In the genomic region with DNA sequence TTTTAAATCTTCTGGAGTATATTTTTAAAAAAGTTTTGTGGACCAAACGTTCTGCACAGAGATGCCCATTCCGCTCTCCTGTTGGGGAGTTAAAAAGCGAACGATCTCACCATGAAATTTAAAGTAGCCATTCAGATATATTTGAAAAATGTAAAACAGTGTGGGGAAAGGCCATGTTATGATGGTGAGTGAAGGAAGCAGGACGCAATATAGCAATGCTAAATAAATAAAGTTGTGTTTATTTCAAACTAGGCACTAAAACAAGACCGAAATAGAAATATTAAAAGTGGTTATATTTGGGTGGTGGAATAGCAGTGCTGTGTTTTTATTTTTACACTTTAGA, we compare ENCODE assay signal across 1 cellular context.
TF ChIP-seq lines count a peak whose summit lies in the region.

No MANE protein-coding gene starts in this region.

TF ChIP-seq in GM12878, 131 proteins besides CTCF, POLR2A, EP300 and RAD21 (continued from another document and continues in another):
- TF ChIP-seq, protein P1, sequence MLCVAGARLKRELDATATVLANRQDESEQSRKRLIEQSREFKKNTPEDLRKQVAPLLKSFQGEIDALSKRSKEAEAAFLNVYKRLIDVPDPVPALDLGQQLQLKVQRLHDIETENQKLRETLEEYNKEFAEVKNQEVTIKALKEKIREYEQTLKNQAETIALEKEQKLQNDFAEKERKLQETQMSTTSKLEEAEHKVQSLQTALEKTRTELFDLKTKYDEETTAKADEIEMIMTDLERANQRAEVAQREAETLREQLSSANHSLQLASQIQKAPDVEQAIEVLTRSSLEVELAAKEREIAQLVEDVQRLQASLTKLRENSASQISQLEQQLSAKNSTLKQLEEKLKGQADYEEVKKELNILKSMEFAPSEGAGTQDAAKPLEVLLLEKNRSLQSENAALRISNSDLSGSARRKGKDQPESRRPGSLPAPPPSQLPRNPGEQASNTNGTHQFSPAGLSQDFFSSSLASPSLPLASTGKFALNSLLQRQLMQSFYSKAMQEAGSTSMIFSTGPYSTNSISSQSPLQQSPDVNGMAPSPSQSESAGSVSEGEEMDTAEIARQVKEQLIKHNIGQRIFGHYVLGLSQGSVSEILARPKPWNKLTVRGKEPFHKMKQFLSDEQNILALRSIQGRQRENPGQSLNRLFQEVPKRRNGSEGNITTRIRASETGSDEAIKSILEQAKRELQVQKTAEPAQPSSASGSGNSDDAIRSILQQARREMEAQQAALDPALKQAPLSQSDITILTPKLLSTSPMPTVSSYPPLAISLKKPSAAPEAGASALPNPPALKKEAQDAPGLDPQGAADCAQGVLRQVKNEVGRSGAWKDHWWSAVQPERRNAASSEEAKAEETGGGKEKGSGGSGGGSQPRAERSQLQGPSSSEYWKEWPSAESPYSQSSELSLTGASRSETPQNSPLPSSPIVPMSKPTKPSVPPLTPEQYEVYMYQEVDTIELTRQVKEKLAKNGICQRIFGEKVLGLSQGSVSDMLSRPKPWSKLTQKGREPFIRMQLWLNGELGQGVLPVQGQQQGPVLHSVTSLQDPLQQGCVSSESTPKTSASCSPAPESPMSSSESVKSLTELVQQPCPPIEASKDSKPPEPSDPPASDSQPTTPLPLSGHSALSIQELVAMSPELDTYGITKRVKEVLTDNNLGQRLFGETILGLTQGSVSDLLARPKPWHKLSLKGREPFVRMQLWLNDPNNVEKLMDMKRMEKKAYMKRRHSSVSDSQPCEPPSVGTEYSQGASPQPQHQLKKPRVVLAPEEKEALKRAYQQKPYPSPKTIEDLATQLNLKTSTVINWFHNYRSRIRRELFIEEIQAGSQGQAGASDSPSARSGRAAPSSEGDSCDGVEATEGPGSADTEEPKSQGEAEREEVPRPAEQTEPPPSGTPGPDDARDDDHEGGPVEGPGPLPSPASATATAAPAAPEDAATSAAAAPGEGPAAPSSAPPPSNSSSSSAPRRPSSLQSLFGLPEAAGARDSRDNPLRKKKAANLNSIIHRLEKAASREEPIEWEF (IDR thresholded peaks at IDR 0.05; ENCODE audit: insufficient replicate concordance, low read depth, low read length) = no peak
- no peak for TF ChIP-seq NR2F1 (conservative IDR thresholded peaks at IDR 0.05)
- no peak for TF ChIP-seq POLR2AphosphoS2 (IDR thresholded peaks at IDR 0.05; ENCODE audit: low read depth, low read length)
- TF ChIP-seq ETV6 (conservative IDR thresholded peaks at IDR 0.05 in 1 of 2, IDR thresholded peaks at IDR 0.05 in 1 of 2; ENCODE audit: borderline replicate concordance in 1 of 2, low read depth in 1 of 2) = no peak
- TF ChIP-seq IRF4 (IDR thresholded peaks at IDR 0.05; ENCODE audit: low read depth, low read length) = no peak
- TF ChIP-seq SMAD1 (IDR thresholded peaks at IDR 0.05; ENCODE audit: low read depth, partially characterized antibody) = peak; percentile 36
- no peak for TF ChIP-seq LARP7 (IDR thresholded peaks at IDR 0.05)
- TF ChIP-seq NFYA (IDR thresholded peaks at IDR 0.05; ENCODE audit: borderline replicate concordance, low read depth, low read length) = no peak
- no peak for TF ChIP-seq ZBED1 (IDR thresholded peaks at IDR 0.05; ENCODE audit: borderline replicate concordance)
- TF ChIP-seq STAT3 (IDR thresholded peaks at IDR 0.05; ENCODE audit: low read depth, low read length) = no peak
- no peak for TF ChIP-seq KLF5 (IDR thresholded peaks at IDR 0.05; ENCODE audit: partially characterized antibody)
- no peak for TF ChIP-seq BACH1 (IDR thresholded peaks at IDR 0.05; ENCODE audit: borderline replicate concordance)
- no peak for TF ChIP-seq CBX3 (IDR thresholded peaks at IDR 0.05; ENCODE audit: borderline replicate concordance, low read depth)
- TF ChIP-seq, protein P2, sequence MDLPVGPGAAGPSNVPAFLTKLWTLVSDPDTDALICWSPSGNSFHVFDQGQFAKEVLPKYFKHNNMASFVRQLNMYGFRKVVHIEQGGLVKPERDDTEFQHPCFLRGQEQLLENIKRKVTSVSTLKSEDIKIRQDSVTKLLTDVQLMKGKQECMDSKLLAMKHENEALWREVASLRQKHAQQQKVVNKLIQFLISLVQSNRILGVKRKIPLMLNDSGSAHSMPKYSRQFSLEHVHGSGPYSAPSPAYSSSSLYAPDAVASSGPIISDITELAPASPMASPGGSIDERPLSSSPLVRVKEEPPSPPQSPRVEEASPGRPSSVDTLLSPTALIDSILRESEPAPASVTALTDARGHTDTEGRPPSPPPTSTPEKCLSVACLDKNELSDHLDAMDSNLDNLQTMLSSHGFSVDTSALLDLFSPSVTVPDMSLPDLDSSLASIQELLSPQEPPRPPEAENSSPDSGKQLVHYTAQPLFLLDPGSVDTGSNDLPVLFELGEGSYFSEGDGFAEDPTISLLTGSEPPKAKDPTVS (IDR thresholded peaks at IDR 0.05; ENCODE audit: low read depth, low read length) = no peak
- 0 out of 2 replicates have a peak, but pooled peaks have one; percentile 9 for TF ChIP-seq HDAC2 (IDR thresholded peaks at IDR 0.05)
- TF ChIP-seq, protein P3, sequence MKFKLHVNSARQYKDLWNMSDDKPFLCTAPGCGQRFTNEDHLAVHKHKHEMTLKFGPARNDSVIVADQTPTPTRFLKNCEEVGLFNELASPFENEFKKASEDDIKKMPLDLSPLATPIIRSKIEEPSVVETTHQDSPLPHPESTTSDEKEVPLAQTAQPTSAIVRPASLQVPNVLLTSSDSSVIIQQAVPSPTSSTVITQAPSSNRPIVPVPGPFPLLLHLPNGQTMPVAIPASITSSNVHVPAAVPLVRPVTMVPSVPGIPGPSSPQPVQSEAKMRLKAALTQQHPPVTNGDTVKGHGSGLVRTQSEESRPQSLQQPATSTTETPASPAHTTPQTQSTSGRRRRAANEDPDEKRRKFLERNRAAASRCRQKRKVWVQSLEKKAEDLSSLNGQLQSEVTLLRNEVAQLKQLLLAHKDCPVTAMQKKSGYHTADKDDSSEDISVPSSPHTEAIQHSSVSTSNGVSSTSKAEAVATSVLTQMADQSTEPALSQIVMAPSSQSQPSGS (IDR thresholded peaks at IDR 0.05; ENCODE audit: low read length) = 0 out of 2 replicates have a peak, but pooled peaks have one; percentile 7
- no peak for TF ChIP-seq SRF (IDR thresholded peaks at IDR 0.05; ENCODE audit: low read depth in 2 of 2, low read length in 2 of 2)
- TF ChIP-seq, protein P4, sequence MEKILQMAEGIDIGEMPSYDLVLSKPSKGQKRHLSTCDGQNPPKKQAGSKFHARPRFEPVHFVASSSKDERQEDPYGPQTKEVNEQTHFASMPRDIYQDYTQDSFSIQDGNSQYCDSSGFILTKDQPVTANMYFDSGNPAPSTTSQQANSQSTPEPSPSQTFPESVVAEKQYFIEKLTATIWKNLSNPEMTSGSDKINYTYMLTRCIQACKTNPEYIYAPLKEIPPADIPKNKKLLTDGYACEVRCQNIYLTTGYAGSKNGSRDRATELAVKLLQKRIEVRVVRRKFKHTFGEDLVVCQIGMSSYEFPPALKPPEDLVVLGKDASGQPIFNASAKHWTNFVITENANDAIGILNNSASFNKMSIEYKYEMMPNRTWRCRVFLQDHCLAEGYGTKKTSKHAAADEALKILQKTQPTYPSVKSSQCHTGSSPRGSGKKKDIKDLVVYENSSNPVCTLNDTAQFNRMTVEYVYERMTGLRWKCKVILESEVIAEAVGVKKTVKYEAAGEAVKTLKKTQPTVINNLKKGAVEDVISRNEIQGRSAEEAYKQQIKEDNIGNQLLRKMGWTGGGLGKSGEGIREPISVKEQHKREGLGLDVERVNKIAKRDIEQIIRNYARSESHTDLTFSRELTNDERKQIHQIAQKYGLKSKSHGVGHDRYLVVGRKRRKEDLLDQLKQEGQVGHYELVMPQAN (conservative IDR thresholded peaks at IDR 0.05) = no peak
- no peak for TF ChIP-seq ZNF622 (IDR thresholded peaks at IDR 0.05)
- TF ChIP-seq RAD51 (IDR thresholded peaks at IDR 0.05) = no peak
- TF ChIP-seq BMI1 (IDR thresholded peaks at IDR 0.05; ENCODE audit: borderline replicate concordance) = no peak
- TF ChIP-seq SREBF1 (IDR thresholded peaks at IDR 0.05; ENCODE audit: low read length) = no peak
- no peak for TF ChIP-seq BCL11A (IDR thresholded peaks at IDR 0.05; ENCODE audit: low read depth, low read length)
- TF ChIP-seq, protein P5, sequence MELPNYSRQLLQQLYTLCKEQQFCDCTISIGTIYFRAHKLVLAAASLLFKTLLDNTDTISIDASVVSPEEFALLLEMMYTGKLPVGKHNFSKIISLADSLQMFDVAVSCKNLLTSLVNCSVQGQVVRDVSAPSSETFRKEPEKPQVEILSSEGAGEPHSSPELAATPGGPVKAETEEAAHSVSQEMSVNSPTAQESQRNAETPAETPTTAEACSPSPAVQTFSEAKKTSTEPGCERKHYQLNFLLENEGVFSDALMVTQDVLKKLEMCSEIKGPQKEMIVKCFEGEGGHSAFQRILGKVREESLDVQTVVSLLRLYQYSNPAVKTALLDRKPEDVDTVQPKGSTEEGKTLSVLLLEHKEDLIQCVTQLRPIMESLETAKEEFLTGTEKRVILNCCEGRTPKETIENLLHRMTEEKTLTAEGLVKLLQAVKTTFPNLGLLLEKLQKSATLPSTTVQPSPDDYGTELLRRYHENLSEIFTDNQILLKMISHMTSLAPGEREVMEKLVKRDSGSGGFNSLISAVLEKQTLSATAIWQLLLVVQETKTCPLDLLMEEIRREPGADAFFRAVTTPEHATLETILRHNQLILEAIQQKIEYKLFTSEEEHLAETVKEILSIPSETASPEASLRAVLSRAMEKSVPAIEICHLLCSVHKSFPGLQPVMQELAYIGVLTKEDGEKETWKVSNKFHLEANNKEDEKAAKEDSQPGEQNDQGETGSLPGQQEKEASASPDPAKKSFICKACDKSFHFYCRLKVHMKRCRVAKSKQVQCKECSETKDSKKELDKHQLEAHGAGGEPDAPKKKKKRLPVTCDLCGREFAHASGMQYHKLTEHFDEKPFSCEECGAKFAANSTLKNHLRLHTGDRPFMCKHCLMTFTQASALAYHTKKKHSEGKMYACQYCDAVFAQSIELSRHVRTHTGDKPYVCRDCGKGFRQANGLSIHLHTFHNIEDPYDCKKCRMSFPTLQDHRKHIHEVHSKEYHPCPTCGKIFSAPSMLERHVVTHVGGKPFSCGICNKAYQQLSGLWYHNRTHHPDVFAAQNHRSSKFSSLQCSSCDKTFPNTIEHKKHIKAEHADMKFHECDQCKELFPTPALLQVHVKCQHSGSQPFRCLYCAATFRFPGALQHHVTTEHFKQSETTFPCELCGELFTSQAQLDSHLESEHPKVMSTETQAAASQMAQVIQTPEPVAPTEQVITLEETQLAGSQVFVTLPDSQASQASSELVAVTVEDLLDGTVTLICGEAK (IDR thresholded peaks at IDR 0.05; ENCODE audit: borderline replicate concordance) = peak; percentile 41; the same call in 1 of the 2 replicates
- TF ChIP-seq PAX8 (IDR thresholded peaks at IDR 0.05) = 0 out of 2 replicates have a peak, but pooled peaks have one; percentile 48
- TF ChIP-seq ZNF384 (IDR thresholded peaks at IDR 0.05; ENCODE audit: borderline replicate concordance, low read depth, low read length) = no peak
- no peak for TF ChIP-seq EGR1 (IDR thresholded peaks at IDR 0.05; ENCODE audit: borderline replicate concordance in 1 of 2, low read depth in 2 of 2, low read length in 2 of 2)
- TF ChIP-seq RCOR1 (conservative IDR thresholded peaks at IDR 0.05; ENCODE audit: low read depth, low read length) = no peak
- TF ChIP-seq, protein P6, sequence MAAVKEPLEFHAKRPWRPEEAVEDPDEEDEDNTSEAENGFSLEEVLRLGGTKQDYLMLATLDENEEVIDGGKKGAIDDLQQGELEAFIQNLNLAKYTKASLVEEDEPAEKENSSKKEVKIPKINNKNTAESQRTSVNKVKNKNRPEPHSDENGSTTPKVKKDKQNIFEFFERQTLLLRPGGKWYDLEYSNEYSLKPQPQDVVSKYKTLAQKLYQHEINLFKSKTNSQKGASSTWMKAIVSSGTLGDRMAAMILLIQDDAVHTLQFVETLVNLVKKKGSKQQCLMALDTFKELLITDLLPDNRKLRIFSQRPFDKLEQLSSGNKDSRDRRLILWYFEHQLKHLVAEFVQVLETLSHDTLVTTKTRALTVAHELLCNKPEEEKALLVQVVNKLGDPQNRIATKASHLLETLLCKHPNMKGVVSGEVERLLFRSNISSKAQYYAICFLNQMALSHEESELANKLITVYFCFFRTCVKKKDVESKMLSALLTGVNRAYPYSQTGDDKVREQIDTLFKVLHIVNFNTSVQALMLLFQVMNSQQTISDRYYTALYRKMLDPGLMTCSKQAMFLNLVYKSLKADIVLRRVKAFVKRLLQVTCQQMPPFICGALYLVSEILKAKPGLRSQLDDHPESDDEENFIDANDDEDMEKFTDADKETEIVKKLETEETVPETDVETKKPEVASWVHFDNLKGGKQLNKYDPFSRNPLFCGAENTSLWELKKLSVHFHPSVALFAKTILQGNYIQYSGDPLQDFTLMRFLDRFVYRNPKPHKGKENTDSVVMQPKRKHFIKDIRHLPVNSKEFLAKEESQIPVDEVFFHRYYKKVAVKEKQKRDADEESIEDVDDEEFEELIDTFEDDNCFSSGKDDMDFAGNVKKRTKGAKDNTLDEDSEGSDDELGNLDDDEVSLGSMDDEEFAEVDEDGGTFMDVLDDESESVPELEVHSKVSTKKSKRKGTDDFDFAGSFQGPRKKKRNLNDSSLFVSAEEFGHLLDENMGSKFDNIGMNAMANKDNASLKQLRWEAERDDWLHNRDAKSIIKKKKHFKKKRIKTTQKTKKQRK (IDR thresholded peaks at IDR 0.05; ENCODE audit: low read depth, low read length) = no peak
- no peak for TF ChIP-seq SMARCA5 (IDR thresholded peaks at IDR 0.05)
- no peak for TF ChIP-seq STAT1 (conservative IDR thresholded peaks at IDR 0.05)
- TF ChIP-seq, protein P7, sequence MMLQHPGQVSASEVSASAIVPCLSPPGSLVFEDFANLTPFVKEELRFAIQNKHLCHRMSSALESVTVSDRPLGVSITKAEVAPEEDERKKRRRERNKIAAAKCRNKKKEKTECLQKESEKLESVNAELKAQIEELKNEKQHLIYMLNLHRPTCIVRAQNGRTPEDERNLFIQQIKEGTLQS (IDR thresholded peaks at IDR 0.05; ENCODE audit: borderline replicate concordance, extremely low read depth, low read depth, low read length) = no peak
- no peak for TF ChIP-seq WRNIP1 (IDR thresholded peaks at IDR 0.05; ENCODE audit: borderline replicate concordance, low read depth, low read length)
- no peak for TF ChIP-seq POLR2AphosphoS5 (IDR thresholded peaks at IDR 0.05; ENCODE audit: low read length)
- TF ChIP-seq, protein P8, sequence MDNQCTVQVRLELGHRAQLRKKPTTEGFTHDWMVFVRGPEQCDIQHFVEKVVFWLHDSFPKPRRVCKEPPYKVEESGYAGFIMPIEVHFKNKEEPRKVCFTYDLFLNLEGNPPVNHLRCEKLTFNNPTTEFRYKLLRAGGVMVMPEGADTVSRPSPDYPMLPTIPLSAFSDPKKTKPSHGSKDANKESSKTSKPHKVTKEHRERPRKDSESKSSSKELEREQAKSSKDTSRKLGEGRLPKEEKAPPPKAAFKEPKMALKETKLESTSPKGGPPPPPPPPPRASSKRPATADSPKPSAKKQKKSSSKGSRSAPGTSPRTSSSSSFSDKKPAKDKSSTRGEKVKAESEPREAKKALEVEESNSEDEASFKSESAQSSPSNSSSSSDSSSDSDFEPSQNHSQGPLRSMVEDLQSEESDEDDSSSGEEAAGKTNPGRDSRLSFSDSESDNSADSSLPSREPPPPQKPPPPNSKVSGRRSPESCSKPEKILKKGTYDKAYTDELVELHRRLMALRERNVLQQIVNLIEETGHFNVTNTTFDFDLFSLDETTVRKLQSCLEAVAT (IDR thresholded peaks at IDR 0.05) = peak; percentile 9; the same call in 1 of the 2 replicates
- no peak for TF ChIP-seq CHD1 (IDR thresholded peaks at IDR 0.05; ENCODE audit: low read depth, low read length)
- no peak for TF ChIP-seq MTA2 (IDR thresholded peaks at IDR 0.05; ENCODE audit: low read depth)
